In the genomic region with DNA sequence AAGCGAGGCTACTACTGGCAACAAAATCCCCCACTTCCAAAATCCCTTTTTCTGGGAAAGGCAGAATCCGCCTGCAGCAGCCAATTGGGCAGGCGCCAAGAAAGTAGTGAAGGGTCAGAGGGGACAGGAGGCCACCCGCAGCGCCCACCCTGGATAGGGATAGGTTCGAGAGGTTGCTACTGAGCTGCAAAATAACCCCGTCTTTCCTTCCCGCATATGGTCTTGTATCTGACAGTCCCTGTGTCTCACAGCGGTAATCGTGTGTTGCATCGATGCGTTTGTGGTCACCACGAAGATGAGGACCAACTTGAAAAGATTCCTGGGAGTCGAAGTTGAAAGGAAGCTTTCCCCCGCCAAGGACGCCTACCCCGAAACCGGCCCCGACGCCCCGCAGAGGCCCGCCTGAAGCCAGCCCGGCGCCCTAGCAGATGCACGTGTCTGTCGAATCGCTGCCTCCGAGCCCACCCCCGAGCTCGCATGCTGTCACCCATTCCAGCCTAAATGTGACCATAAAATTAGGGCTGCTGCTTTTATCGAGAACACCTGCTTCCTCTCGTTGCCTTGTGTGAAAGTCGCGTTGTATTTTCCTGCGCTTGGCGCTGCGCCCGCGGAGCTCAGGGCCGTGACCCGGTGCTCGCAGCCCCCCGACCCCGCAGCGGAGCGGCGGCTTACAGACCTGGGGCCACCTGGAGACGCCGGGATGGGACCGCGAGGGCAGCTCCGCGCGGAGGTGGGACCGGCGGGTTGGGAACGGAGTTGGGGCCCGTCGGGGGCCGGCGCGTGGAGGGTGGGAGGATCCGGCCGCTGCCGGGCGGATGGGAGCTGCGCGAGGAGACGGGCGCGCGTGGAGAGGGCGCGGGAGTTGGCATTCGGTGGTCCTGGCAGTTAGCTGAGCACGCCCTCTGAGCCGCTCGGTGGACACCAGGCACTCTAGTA, we compare ENCODE assay signal across 12 cellular contexts. TPM values are rescaled to one million over a fixed set of nuclear protein-coding genes. Genes with fewer than 3 reads are reported as not detected.
DNase-seq lines count a peak whose midpoint lies in the region; ATAC-seq, FAIRE-seq and TF ChIP-seq lines count a peak whose summit lies in the region.
"Had no signal": no experiment of that assay in that cellular context is flagged by ENCODE, and none has a peak within 500 bp of the region (broad histone marks: within the 10 kb centered on the region; RNA-seq: fewer than 3 reads in every experiment).

Gene CMTM2 (plus strand): TSS at position 868 of the 936 bp plus-strand sequence. CDS start 145 bp downstream, outside the sequence.

- peak within 1 kb of the TSS in 2 of 10 donors; percentile 62 to 67 for H3K27ac Mint-ChIP-seq in naive thymus-derived CD8-positive, alpha-beta T cell

- POLR2A ChIA-PET in HCT116 (lab: Charles Lee) = no interaction called here
- POLR2A ChIA-PET in naive thymus-derived CD8-positive, alpha-beta T cell (lab: Charles Lee) = interaction anchor here (0.7 to 2.6 kb wide), 5 partner anchors 23 to 104 kb away, joined by 3 to 11 read pairs (median 3); partner anchors contain the start of gene CKLF

- no peaks in the 10 kb centered on the region for H3K79me2 ChIP-seq in ACC112 (ENCODE audit: control insufficient read depth, insufficient read depth, low read length, unreplicated experiment)
- H3K79me2 ChIP-seq in HCT116 (ENCODE audit: insufficient read depth, low read length) = no peaks in the 10 kb centered on the region

- DNase-seq in HCT116 (ENCODE audit: low read depth, low spot score) = no peak
- DNase-seq in coronary artery (ENCODE audit: low spot score) = no peak
- DNase-seq in naive thymus-derived CD8-positive, alpha-beta T cell = peak in 6 of 10 donors; percentile 12 to 41 (median 24)
- no peak for DNase-seq in sciatic nerve (ENCODE audit: low spot score)
- DNase-seq in frontal cortex (ENCODE audit: low spot score in 2 of 2) = no peak
- DNase-seq in NCI-H2107 treated with DMSO at 0.1 percent for 48 hours (lab: John Stamatoyannopoulos, UW; ENCODE audit: unreplicated experiment) = no peak
- DNase-seq: EL, Kasumi-1 had no signal

- H3K9me2 ChIP-seq in HCT116 (ENCODE audit: insufficient read depth) = no peaks in the 10 kb centered on the region

- peaks cover 20% of the 10 kb centered on the region for H3K4me1 ChIP-seq in ACC112 (ENCODE audit: control insufficient read depth, insufficient read depth, low read length, unreplicated experiment)
- H3K4me1 ChIP-seq in HCT116 (ENCODE audit: control insufficient read depth in 1 of 2, insufficient read depth in 2 of 2, low read length in 2 of 2) = peaks cover 18 to 20% of the 10 kb centered on the region in 2 experiments
- H3K4me1 ChIP-seq: pancreas had no signal

- H3K36me3 ChIP-seq in ACC112 (ENCODE audit: insufficient read depth, low read length) = no peaks in the 10 kb centered on the region
- H3K36me3 ChIP-seq in HCT116 (ENCODE audit: control insufficient read depth in 1 of 2, insufficient read depth in 2 of 2, low read length in 2 of 2) = no peaks in the 10 kb centered on the region
- H3K36me3 ChIP-seq: pancreas had no signal

- no peak for ATAC-seq in HCT116
- ATAC-seq in naive thymus-derived CD8-positive, alpha-beta T cell = peak; percentile 63 to 79
- no peak for ATAC-seq in sciatic nerve
- no peak for ATAC-seq in HG03280 (IDR thresholded peaks at IDR 0.05; ENCODE audit: unreplicated experiment)
- ATAC-seq: pancreas had no signal

- H3K9me3 Mint-ChIP-seq in naive thymus-derived CD8-positive, alpha-beta T cell = no peaks in the 10 kb centered on the region

- peaks cover 5 to 39% (median 32%) of the 10 kb centered on the region in 5 donors for H3K27me3 Mint-ChIP-seq in naive thymus-derived CD8-positive, alpha-beta T cell

- H3K4me3 ChIP-seq in ACC112 (ENCODE audit: low read depth, low read length) = no peak within 1 kb of the TSS
- H3K4me3 ChIP-seq in HCT116 (replicated peaks in 1 of 2; ENCODE audit: low read depth in 1 of 2, low read length in 2 of 2) = no peak within 1 kb of the TSS
- peak within 1 kb of the TSS; percentile 57 for H3K4me3 ChIP-seq in coronary artery
- H3K4me3 ChIP-seq: pancreas had no signal

- TF ChIP-seq CTCF in HCT116 (IDR thresholded peaks at IDR 0.05 in 2 of 3, conservative IDR thresholded peaks at IDR 0.05 in 1 of 3; ENCODE audit: borderline replicate concordance in 1 of 3, insufficient read depth in 1 of 3, low read depth in 2 of 3, low read length in 2 of 3) (no peak), coronary artery (IDR thresholded peaks at IDR 0.05) (no peak)

- no peak for TF ChIP-seq RAD21 in HCT116 (IDR thresholded peaks at IDR 0.05; ENCODE audit: low read depth)

- CTCF ChIA-PET in HCT116 (lab: Charles Lee) = interaction anchor here (1.2 kb wide), 1 partner anchor 30 kb away, joined by 3 read pairs; no protein-coding TSS in a partner anchor

- no peak within 1 kb of the TSS for H3K9ac ChIP-seq in HCT116 (ENCODE audit: low read length)

- no peaks in the 10 kb centered on the region for H3K9me3 ChIP-seq in HCT116 (ENCODE audit: control insufficient read depth in 1 of 2, insufficient read depth in 1 of 2, low read depth in 1 of 2, low read length in 2 of 2)
- H3K9me3 ChIP-seq: pancreas had no signal

- TF ChIP-seq POLR2A in HCT116 (IDR thresholded peaks at IDR 0.05; ENCODE audit: borderline replicate concordance, extremely low read depth, insufficient read depth, insufficient read length) = no peak

- FAIRE-seq in frontal cortex (lab: Jason Lieb, UNC) = no peak
- FAIRE-seq: pancreas, TTC549 had no signal

- RAD21 ChIA-PET in HCT116 (lab: Charles Lee; ENCODE audit: low non-redundant PET in 1 of 2, low total read pairs in 2 of 2, uncharacterized antibody in 2 of 2, unreplicated experiment in 2 of 2) = no interaction called here

- no peaks in the 10 kb centered on the region for H4K20me1 ChIP-seq in HCT116 (ENCODE audit: insufficient read depth)

- peak within 1 kb of the TSS; percentile 10; the same call in 1 of the 2 replicates for H3K27ac ChIP-seq in ACC112 (ENCODE audit: low read depth, low read length)
- no peak within 1 kb of the TSS for H3K27ac ChIP-seq in HCT116 (ENCODE audit: low read depth, low read length)
- H3K27ac ChIP-seq in coronary artery = peak within 1 kb of the TSS in 1 of 2 donors; percentile 32
- H3K27ac ChIP-seq: pancreas had no signal

- peak within 1 kb of the TSS; percentile 45 for H3K4me2 ChIP-seq in HCT116 (ENCODE audit: low read length)

- peak within 1 kb of the TSS; percentile 72 to 85 (median 76) for H3K4me3 Mint-ChIP-seq in naive thymus-derived CD8-positive, alpha-beta T cell

- H3K27me3 ChIP-seq in ACC112 (ENCODE audit: insufficient read depth, low read length) (no peaks in the 10 kb centered on the region), HCT116 (ENCODE audit: insufficient read depth, low read length) (no peaks in the 10 kb centered on the region)
- H3K27me3 ChIP-seq: pancreas had no signal

- no peak within 1 kb of the TSS for H2AFZ ChIP-seq in ACC112 (ENCODE audit: low read length, unreplicated experiment)
- no peak within 1 kb of the TSS for H2AFZ ChIP-seq in HCT116 (ENCODE audit: low read depth, low read length, poor library complexity, severe bottlenecking)

- H3K4me1 Mint-ChIP-seq in naive thymus-derived CD8-positive, alpha-beta T cell = peaks cover 8 to 25% (median 20%) of the 10 kb centered on the region in 4 donors

- no peaks in the 10 kb centered on the region for H3K36me3 Mint-ChIP-seq in naive thymus-derived CD8-positive, alpha-beta T cell

- intact Hi-C loops in HCT116 (cut with micrococcal nuclease) (no loop called here), sciatic nerve (cut with DNase I) (no loop called here)

- BruUV-seq in HCT116 (replicated peaks; lab: Mats Ljungman, UMichigan) = no TSS peak

TF ChIP-seq in HCT116, 20 proteins besides CTCF, POLR2A, EP300 and RAD21 (continues in another document):
- TF ChIP-seq ZFX (IDR thresholded peaks at IDR 0.05) = no peak
- no peak for TF ChIP-seq ELF1 (IDR thresholded peaks at IDR 0.05; ENCODE audit: borderline replicate concordance, low read depth)
- TF ChIP-seq SIN3A (IDR thresholded peaks at IDR 0.05; ENCODE audit: low read depth) = no peak
- no peak for TF ChIP-seq EGR1 (IDR thresholded peaks at IDR 0.05; ENCODE audit: low read depth)
- no peak for TF ChIP-seq REST (IDR thresholded peaks at IDR 0.05; ENCODE audit: low read depth)
- no peak for TF ChIP-seq EZH2 (IDR thresholded peaks at IDR 0.05)
- TF ChIP-seq ZNF274 (IDR thresholded peaks at IDR 0.05; ENCODE audit: low read depth, low read length) = no peak
- TF ChIP-seq FOSL1 (IDR thresholded peaks at IDR 0.05; ENCODE audit: low read depth) = no peak

RNA-seq across cellular contexts. Expression of gene CMTM2, which starts in this region (rescaled TPM):
- total RNA-seq in HCT116 (2021; ENCODE audit: unreplicated experiment) = 0.42 TPM
- polyA plus RNA-seq in HCT116 (2012) = 0.15 and 0.16 TPM in 2 replicates
- total RNA-seq in naive thymus-derived CD8-positive, alpha-beta T cell = under 1 TPM in 1 of 2 experiments, not detected in 1; 0.58 TPM
- polyA plus RNA-seq in naive thymus-derived CD8-positive, alpha-beta T cell = under 1 TPM in 1 of 3 donors, not detected in 2; 0.18 TPM
- total RNA-seq in sciatic nerve = 1.5 TPM
- total RNA-seq in frontal cortex = not detected

Comparison
In these comparisons a context has a peak if more than half of its experiments do, and no peak if none do; other contexts are left out.
1. Peak in DNase-seq and ATAC-seq in naive thymus-derived CD8-positive, alpha-beta T cell; RNA of the gene not detected or under 1 TPM.